Comparison of ENCODE assay signal across 9 cellular contexts in genomic region chrX:70479197-70479969, GRCh38. TPM values are rescaled to one million over a fixed set of nuclear protein-coding genes. Genes with fewer than 3 reads are reported as not detected.
A peak's percentile ranks its signal among the peaks of the same experiment; 100 is the strongest.
DNase-seq lines count a peak whose midpoint lies in the region; ATAC-seq, FAIRE-seq and TF ChIP-seq lines count a peak whose summit lies in the region.
"Had no signal": no experiment of that assay in that cellular context is flagged by ENCODE, and none has a peak within 500 bp of the region (broad histone marks: within the 10 kb centered on the region; RNA-seq: fewer than 3 reads in every experiment).

No MANE protein-coding gene starts in this region.

- peak; percentile 31 for DNase-seq in BJ (ENCODE audit: low read depth)
- DNase-seq in NCI-H226: peak; percentile 62
- peak; percentile 39 for DNase-seq in endothelial cell of umbilical vein (ENCODE audit: low read depth, low spot score)
- DNase-seq in RPMI8226: no peak
- no peak for DNase-seq in NCI-H2029 (lab: John Stamatoyannopoulos, UW)
- no peak for DNase-seq in NCI-H1105 (lab: John Stamatoyannopoulos, UW)

- H3K36me3 Mint-ChIP-seq in nephron (ENCODE audit: low read depth): peaks cover 25% of the 10 kb centered on the region

- no peak for TF ChIP-seq CTCF in BJ (IDR thresholded peaks at IDR 0.05; ENCODE audit: insufficient read depth, low read depth, low read length)
- TF ChIP-seq CTCF in endothelial cell of umbilical vein (IDR thresholded peaks at IDR 0.05; ENCODE audit: extremely low read depth in 1 of 2, insufficient read depth in 1 of 2, low read depth in 1 of 2, low read length in 2 of 2): no peak
- TF ChIP-seq CTCF in nephron (IDR thresholded peaks at IDR 0.05; ENCODE audit: unreplicated experiment in 3 of 3): no peak

- H3K9ac ChIP-seq in endothelial cell of umbilical vein (replicated peaks; ENCODE audit: extremely low read depth, insufficient read depth, low read length): no peak overlapping the region

- H3K27ac Mint-ChIP-seq in nephron: peak overlapping the region; percentile 71 to 84 (median 78)

- no peaks in the 10 kb centered on the region for H3K27me3 Mint-ChIP-seq in nephron (ENCODE audit: low read depth)

- no peaks in the 10 kb centered on the region for H3K9me3 ChIP-seq in endothelial cell of umbilical vein (replicated peaks; ENCODE audit: control insufficient read depth, insufficient read depth, low read length)
- H3K9me3 ChIP-seq: testis had no signal

- POLR2A ChIA-PET in BJ (lab: Charles Lee) (interaction anchor here (0.6 kb wide), 1 partner anchor 185 kb away, joined by 3 read pairs; no protein-coding TSS in a partner anchor), endothelial cell of umbilical vein (lab: Charles Lee) (no interaction called here)

- FAIRE-seq in endothelial cell of umbilical vein (lab: Jason Lieb, UNC): no peak

- dilution Hi-C loops in endothelial cell of umbilical vein (cut with MboI; ENCODE audit: extremely low pct_ligation_motif_present, low sequenced_read_pairs): no loop called here

- H3K9me1 ChIP-seq in endothelial cell of umbilical vein (replicated peaks; ENCODE audit: control insufficient read depth, extremely low read depth, insufficient read depth, low read length): no peaks in the 10 kb centered on the region

- H3K27ac ChIP-seq in endothelial cell of umbilical vein (ENCODE audit: insufficient read depth, low read depth, low read length): peak overlapping the region; percentile 47
- H3K27ac ChIP-seq: testis had no signal

- peaks cover 40% of the 10 kb centered on the region for H3K4me1 ChIP-seq in endothelial cell of umbilical vein (ENCODE audit: control insufficient read depth, extremely low read depth, insufficient read depth, low read length)
- H3K4me1 ChIP-seq: testis had no signal

- H3K9me3 Mint-ChIP-seq in nephron: no peaks in the 10 kb centered on the region

- H3K4me3 Mint-ChIP-seq in nephron: peak overlapping the region in 2 of 3 experiments; percentile 0 to 1

- H3K4me3 ChIP-seq in BJ (ENCODE audit: low read depth, low read length) (no peak overlapping the region), endothelial cell of umbilical vein (replicated peaks in 1 of 3; ENCODE audit: insufficient read depth in 1 of 3, low read depth in 1 of 3, low read length in 3 of 3) (no peak overlapping the region)
- H3K4me3 ChIP-seq: testis had no signal

- H4K20me1 ChIP-seq in endothelial cell of umbilical vein (replicated peaks; ENCODE audit: control insufficient read depth, extremely low read depth, insufficient read depth, low read length): no peaks in the 10 kb centered on the region

- H3K36me3 ChIP-seq in BJ (ENCODE audit: control insufficient read depth, insufficient read depth, low read length) (no peaks in the 10 kb centered on the region; the same call in 1 of the 2 replicates), endothelial cell of umbilical vein (ENCODE audit: control insufficient read depth in 2 of 2, extremely low read depth in 1 of 2, insufficient read depth in 2 of 2, low read length in 2 of 2) (no peaks in the 10 kb centered on the region)

- no peak overlapping the region for H3K4me2 ChIP-seq in endothelial cell of umbilical vein (ENCODE audit: insufficient read depth, low read length)

- H3K27me3 ChIP-seq in BJ (ENCODE audit: control insufficient read depth, insufficient read depth, low read length) (no peaks in the 10 kb centered on the region), endothelial cell of umbilical vein (ENCODE audit: control insufficient read depth in 2 of 2, insufficient read depth in 2 of 2, low read length in 2 of 2) (no peaks in the 10 kb centered on the region)
- H3K27me3 ChIP-seq: testis had no signal

- CTCF ChIA-PET in BJ (lab: Yijun Ruan, JAX): interaction anchor here (0.6 kb wide), 1 partner anchor 1670 kb away, joined by 4 read pairs; no protein-coding TSS in a partner anchor
- CTCF ChIA-PET in endothelial cell of umbilical vein (lab: Charles Lee): interaction anchor here (1.1 to 2.0 kb wide), 4 partner anchors 16 to 75 kb away, joined by 3 to 7 read pairs (median 4); no protein-coding TSS in a partner anchor

- peaks cover 57% of the 10 kb centered on the region for H3K4me1 Mint-ChIP-seq in nephron

- no TSS peak for BruUV-seq in endothelial cell of umbilical vein (replicated peaks; lab: Mats Ljungman, UMichigan)

- H3K79me2 ChIP-seq in endothelial cell of umbilical vein (ENCODE audit: control insufficient read depth, insufficient read depth, low read length): no peaks in the 10 kb centered on the region

- H2AFZ ChIP-seq in endothelial cell of umbilical vein (ENCODE audit: low read depth, low read length): peak overlapping the region; percentile 27

- intact Hi-C loops in endothelial cell of umbilical vein (cut with micrococcal nuclease): no loop called here

- no peak for TF ChIP-seq POLR2A in endothelial cell of umbilical vein (IDR thresholded peaks at IDR 0.05; ENCODE audit: low read depth, low read length)

- ATAC-seq in HG03571 (IDR thresholded peaks at IDR 0.05; ENCODE audit: unreplicated experiment): no peak

TF ChIP-seq in endothelial cell of umbilical vein, 7 proteins besides CTCF, POLR2A, EP300 and RAD21:
- no peak for TF ChIP-seq GATA2 (IDR thresholded peaks at IDR 0.05; ENCODE audit: insufficient read depth, insufficient read length, low read depth, low read length)
- TF ChIP-seq FOS (IDR thresholded peaks at IDR 0.05; ENCODE audit: borderline replicate concordance, insufficient read depth, low read length): peak; percentile 43
- TF ChIP-seq EZH2 (IDR thresholded peaks at IDR 0.05; ENCODE audit: borderline replicate concordance, low read depth, low read length, severe bottlenecking): no peak

RNA-seq across cellular contexts. Expression of gene DLG3, which starts 34.7 kb away (rescaled TPM):
- 9.8 and 14.3 TPM in 2 replicates for polyA plus RNA-seq in BJ (2011; rRNA removed)
- polyA minus RNA-seq in BJ (2011; rRNA and poly(A)+ RNA removed): 6.0 and 6.4 TPM in 2 replicates
- 2.4 and 3.2 TPM in 2 replicates for total RNA-seq in endothelial cell of umbilical vein
- 0.89 and 1.2 TPM in 2 replicates for polyA plus RNA-seq in endothelial cell of umbilical vein
- polyA plus RNA-seq in endothelial cell of umbilical vein (2011; cell fraction: cytosol; rRNA removed): 1.2 and 1.3 TPM in 2 replicates
- polyA plus RNA-seq in endothelial cell of umbilical vein (2011; cell fraction: nucleus; rRNA removed): 3.1 and 3.5 TPM in 2 replicates
- 2.8 and 3.2 TPM in 2 replicates for polyA plus RNA-seq in endothelial cell of umbilical vein (2012)
- polyA minus RNA-seq in endothelial cell of umbilical vein: 2.7 and 3.4 TPM in 2 replicates
- 23.8 TPM for polyA minus RNA-seq in endothelial cell of umbilical vein (2011; cell fraction: cytosol; rRNA and poly(A)+ RNA removed)
- polyA minus RNA-seq in endothelial cell of umbilical vein (2011; cell fraction: nucleus; rRNA and poly(A)+ RNA removed): 1.1 TPM in 2 replicates

RNA-seq across cellular contexts. Expression of gene GDPD2, which starts 56.3 kb away (rescaled TPM):
- not detected in 2 replicates for polyA plus RNA-seq in BJ (2011; rRNA removed)
- not detected in 2 replicates for polyA minus RNA-seq in BJ (2011; rRNA and poly(A)+ RNA removed)
- total RNA-seq in endothelial cell of umbilical vein: 0.29 and 0.35 TPM in 2 replicates
- polyA plus RNA-seq in endothelial cell of umbilical vein: 0.08 and 0.11 TPM in 2 replicates
- polyA plus RNA-seq in endothelial cell of umbilical vein (2011; cell fraction: cytosol; rRNA removed): 0.03 TPM in 1 of 2 replicates, not detected in the other
- polyA plus RNA-seq in endothelial cell of umbilical vein (2011; cell fraction: nucleus; rRNA removed): 0.59 and 0.63 TPM in 2 replicates
- polyA plus RNA-seq in endothelial cell of umbilical vein (2012): not detected in 2 replicates
- not detected in 2 replicates for polyA minus RNA-seq in endothelial cell of umbilical vein
- polyA minus RNA-seq in endothelial cell of umbilical vein (2011; cell fraction: cytosol; rRNA and poly(A)+ RNA removed): not detected
- polyA minus RNA-seq in endothelial cell of umbilical vein (2011; cell fraction: nucleus; rRNA and poly(A)+ RNA removed): 1.0 and 1.5 TPM in 2 replicates
- total RNA-seq: testis had no signal

Comparison
In these comparisons a context has a peak if more than half of its experiments do, and no peak if none do; other contexts are left out.
1. DNase-seq: peak in BJ (single experiment), NCI-H226 (single experiment) and endothelial cell of umbilical vein (single experiment); none in RPMI8226 (single experiment), NCI-H2029 (single experiment) and NCI-H1105 (single experiment).